Comparison of ENCODE assay signal across 9 cellular contexts in genomic region chr2:76599732-76600368, GRCh38.
A peak's percentile ranks its signal among the peaks of the same experiment; 100 is the strongest.
DNase-seq lines count a peak whose midpoint lies in the region; ATAC-seq and TF ChIP-seq lines count a peak whose summit lies in the region.
"Had no signal": no experiment of that assay in that cellular context is flagged by ENCODE, and none has a peak within 500 bp of the region (broad histone marks: within the 10 kb centered on the region; RNA-seq: fewer than 3 reads in every experiment).

No MANE protein-coding gene starts in this region.

- peak; percentile 91 for TF ChIP-seq CTCF in astrocyte of the cerebellum (IDR thresholded peaks at IDR 0.05; ENCODE audit: low read depth, low read length, missing control alignments)
- peak in 5 of 7 experiments; percentile 37 to 75 (median 61) for TF ChIP-seq CTCF in stomach (IDR thresholded peaks at IDR 0.05)
- peak in 1 of 3 experiments; percentile 29 for TF ChIP-seq CTCF in ascending aorta (IDR thresholded peaks at IDR 0.05)

- TF ChIP-seq POLR2A in stomach (IDR thresholded peaks at IDR 0.05), result no peak

- H3K9me3 ChIP-seq in stomach, result no peaks in the 10 kb centered on the region
- no peaks in the 10 kb centered on the region for H3K9me3 ChIP-seq in ascending aorta

- 10 to 18% (median 16%) methylated on average over 4 of the region's 4 CpGs for whole genome bisulfite sequencing in stomach, 5 donors

- H3K27ac ChIP-seq in stomach, result no peak overlapping the region
- no peak overlapping the region for H3K27ac ChIP-seq in ascending aorta

- H3K4me1 ChIP-seq in stomach, result no peaks in the 10 kb centered on the region
- H3K4me1 ChIP-seq in ascending aorta, result no peaks in the 10 kb centered on the region

- H3K4me3 ChIP-seq in astrocyte of the cerebellum (ENCODE audit: low read depth, low read length) (no peak overlapping the region), stomach (no peak overlapping the region), ascending aorta (no peak overlapping the region)

- peak; percentile 61 for DNase-seq in ELR (ENCODE audit: low read depth)
- peak; percentile 77 for DNase-seq in NCI-H510A treated with DMSO at 0.1 percent for 48 hours (lab: John Stamatoyannopoulos, UW)
- peak; percentile 82 for DNase-seq in astrocyte of the cerebellum (ENCODE audit: low read depth)
- peak; percentile 86 for DNase-seq in iPS DF 19.7 (ENCODE audit: low read depth, low spot score)
- peak; percentile 60 for DNase-seq in stomach
- no peak for DNase-seq in ascending aorta (ENCODE audit: low spot score in 2 of 2)
- DNase-seq: activated naive CD8-positive, alpha-beta T cell treated with anti-CD3 and anti-CD28 coated beads, Interleukin-2, amount 10 ng/mL, durations not matched to agents 7 days and 5 days had no signal

- peak; percentile 99 for ATAC-seq in GM21390 (IDR thresholded peaks at IDR 0.05; ENCODE audit: unreplicated experiment)
- peak; percentile 89 for ATAC-seq in HG03558 (IDR thresholded peaks at IDR 0.05; ENCODE audit: extremely low read depth, unreplicated experiment)

- no peaks in the 10 kb centered on the region for H3K36me3 ChIP-seq in stomach
- no peaks in the 10 kb centered on the region for H3K36me3 ChIP-seq in ascending aorta

- in situ Hi-C loops in astrocyte of the cerebellum (cut with HindIII; ENCODE audit: low sequenced_read_pairs), result no loop called here

- H3K27me3 ChIP-seq in stomach (no peaks in the 10 kb centered on the region), ascending aorta (no peaks in the 10 kb centered on the region)

- intact Hi-C loops in stomach (cut with DNase I; ENCODE audit: low total_unique reads) (loop anchor here (10.0 kb wide), 1 partner anchor 405 kb away; no protein-coding TSS in a partner anchor), ascending aorta (cut with DNase I) (no loop called here)

- TF ChIP-seq EP300 in stomach (IDR thresholded peaks at IDR 0.05), result no peak

Comparison
In these comparisons a context has a peak if more than half of its experiments do, and no peak if none do; other contexts are left out.
1. DNase-seq: peak in ELR (single experiment), NCI-H510A treated with DMSO at 0.1 percent for 48 hours (single experiment), astrocyte of the cerebellum (single experiment), iPS DF 19.7 (single experiment) and stomach (single experiment); none in ascending aorta (0 of 2).